ENCODE assay signal across 1 cellular context in genomic region chrX:68588653-68589371, GRCh38.
A peak's percentile ranks its signal among the peaks of the same experiment; 100 is the strongest.
TF ChIP-seq lines count a peak whose summit lies in the region.

No MANE protein-coding gene starts in this region.

TF ChIP-seq in K562, 482 proteins besides CTCF, POLR2A, EP300 and RAD21 (continued from another document and continues in another):
- TF ChIP-seq, protein P1, sequence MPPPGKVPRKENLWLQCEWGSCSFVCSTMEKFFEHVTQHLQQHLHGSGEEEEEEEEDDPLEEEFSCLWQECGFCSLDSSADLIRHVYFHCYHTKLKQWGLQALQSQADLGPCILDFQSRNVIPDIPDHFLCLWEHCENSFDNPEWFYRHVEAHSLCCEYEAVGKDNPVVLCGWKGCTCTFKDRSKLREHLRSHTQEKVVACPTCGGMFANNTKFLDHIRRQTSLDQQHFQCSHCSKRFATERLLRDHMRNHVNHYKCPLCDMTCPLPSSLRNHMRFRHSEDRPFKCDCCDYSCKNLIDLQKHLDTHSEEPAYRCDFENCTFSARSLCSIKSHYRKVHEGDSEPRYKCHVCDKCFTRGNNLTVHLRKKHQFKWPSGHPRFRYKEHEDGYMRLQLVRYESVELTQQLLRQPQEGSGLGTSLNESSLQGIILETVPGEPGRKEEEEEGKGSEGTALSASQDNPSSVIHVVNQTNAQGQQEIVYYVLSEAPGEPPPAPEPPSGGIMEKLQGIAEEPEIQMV (tag; conservative IDR thresholded peaks at IDR 0.05; ENCODE audit: low read depth), result no peak
- TF ChIP-seq CC2D1A (IDR thresholded peaks at IDR 0.05) (no peak), USF2 (CRISPR knock-in tag; IDR thresholded peaks at IDR 0.05) (no peak), PHF20 (IDR thresholded peaks at IDR 0.05; ENCODE audit: partially characterized antibody) (no peak), KAT8 (IDR thresholded peaks at IDR 0.05; ENCODE audit: low read depth) (no peak), NFE2 (IDR thresholded peaks at IDR 0.05; ENCODE audit: low read depth) (peak; percentile 90), EZH2 (IDR thresholded peaks at IDR 0.05; ENCODE audit: borderline replicate concordance, low read depth, low read length) (no peak), MLLT1 (IDR thresholded peaks at IDR 0.05) (no peak), FOXJ3 (CRISPR knock-in tag; IDR thresholded peaks at IDR 0.05) (no peak), ZNF140 (CRISPR knock-in tag; IDR thresholded peaks at IDR 0.05) (no peak), MTA3 (IDR thresholded peaks at IDR 0.05; ENCODE audit: borderline replicate concordance) (no peak), WHSC1 (IDR thresholded peaks at IDR 0.05; ENCODE audit: low read length) (no peak), ZNF121 (CRISPR knock-in tag; conservative IDR thresholded peaks at IDR 0.05) (no peak), FOXA1 (IDR thresholded peaks at IDR 0.05; ENCODE audit: borderline replicate concordance) (no peak), HMBOX1 (IDR thresholded peaks at IDR 0.05) (peak; percentile 96), ZNF592 (IDR thresholded peaks at IDR 0.05) (peak; percentile 79; the same call in 1 of the 2 replicates), NR2C2 (CRISPR knock-in tag; IDR thresholded peaks at IDR 0.05) (no peak), NR2C2 (tag; IDR thresholded peaks at IDR 0.05) (no peak), ZNF696 (CRISPR knock-in tag; conservative IDR thresholded peaks at IDR 0.05) (no peak), SIX5 (IDR thresholded peaks at IDR 0.05; ENCODE audit: borderline replicate concordance in 1 of 2, insufficient read depth in 1 of 2, low read depth in 1 of 2, low read length in 2 of 2) (no peak), NR1H2 (CRISPR knock-in tag; IDR thresholded peaks at IDR 0.05) (no peak), PTRF (tag; IDR thresholded peaks at IDR 0.05) (no peak), NFE2L1 (tag; IDR thresholded peaks at IDR 0.05; ENCODE audit: borderline replicate concordance, low read depth) (peak; percentile 61; the same call in 1 of the 2 replicates), IFI16 (CRISPR knock-in tag; IDR thresholded peaks at IDR 0.05) (no peak), HDAC2 (IDR thresholded peaks at IDR 0.05) (no peak), MAFG (tag; conservative IDR thresholded peaks at IDR 0.05) (peak; percentile 93), JUND (IDR thresholded peaks at IDR 0.05; ENCODE audit: borderline replicate concordance, low read depth, low read length) (peak; percentile 20; the same call in 1 of the 2 replicates), JUND (tag; IDR thresholded peaks at IDR 0.05; ENCODE audit: borderline replicate concordance, low read depth, low read length) (no peak), FOXP1 (CRISPR knock-in tag; IDR thresholded peaks at IDR 0.05) (no peak), KLF13 (tag; IDR thresholded peaks at IDR 0.05; ENCODE audit: borderline replicate concordance, low read depth) (no peak), KLF1 (tag; IDR thresholded peaks at IDR 0.05) (no peak), ATF7 (IDR thresholded peaks at IDR 0.05) (no peak), RERE (CRISPR knock-in tag; IDR thresholded peaks at IDR 0.05; ENCODE audit: borderline replicate concordance) (no peak), MAFK (IDR thresholded peaks at IDR 0.05; ENCODE audit: low read length) (peak; percentile 75), TSHZ1 (CRISPR knock-in tag; IDR thresholded peaks at IDR 0.05) (no peak), POLR2G (IDR thresholded peaks at IDR 0.05; ENCODE audit: low read depth, low read length) (no peak)
- TF ChIP-seq, protein P2, sequence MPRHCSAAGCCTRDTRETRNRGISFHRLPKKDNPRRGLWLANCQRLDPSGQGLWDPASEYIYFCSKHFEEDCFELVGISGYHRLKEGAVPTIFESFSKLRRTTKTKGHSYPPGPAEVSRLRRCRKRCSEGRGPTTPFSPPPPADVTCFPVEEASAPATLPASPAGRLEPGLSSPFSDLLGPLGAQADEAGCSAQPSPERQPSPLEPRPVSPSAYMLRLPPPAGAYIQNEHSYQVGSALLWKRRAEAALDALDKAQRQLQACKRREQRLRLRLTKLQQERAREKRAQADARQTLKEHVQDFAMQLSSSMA (CRISPR knock-in tag; IDR thresholded peaks at IDR 0.05), result no peak
- TF ChIP-seq, protein P3, sequence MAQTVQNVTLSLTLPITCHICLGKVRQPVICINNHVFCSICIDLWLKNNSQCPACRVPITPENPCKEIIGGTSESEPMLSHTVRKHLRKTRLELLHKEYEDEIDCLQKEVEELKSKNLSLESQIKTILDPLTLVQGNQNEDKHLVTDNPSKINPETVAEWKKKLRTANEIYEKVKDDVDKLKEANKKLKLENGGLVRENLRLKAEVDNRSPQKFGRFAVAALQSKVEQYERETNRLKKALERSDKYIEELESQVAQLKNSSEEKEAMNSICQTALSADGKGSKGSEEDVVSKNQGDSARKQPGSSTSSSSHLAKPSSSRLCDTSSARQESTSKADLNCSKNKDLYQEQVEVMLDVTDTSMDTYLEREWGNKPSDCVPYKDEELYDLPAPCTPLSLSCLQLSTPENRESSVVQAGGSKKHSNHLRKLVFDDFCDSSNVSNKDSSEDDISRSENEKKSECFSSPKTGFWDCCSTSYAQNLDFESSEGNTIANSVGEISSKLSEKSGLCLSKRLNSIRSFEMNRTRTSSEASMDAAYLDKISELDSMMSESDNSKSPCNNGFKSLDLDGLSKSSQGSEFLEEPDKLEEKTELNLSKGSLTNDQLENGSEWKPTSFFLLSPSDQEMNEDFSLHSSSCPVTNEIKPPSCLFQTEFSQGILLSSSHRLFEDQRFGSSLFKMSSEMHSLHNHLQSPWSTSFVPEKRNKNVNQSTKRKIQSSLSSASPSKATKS (CRISPR knock-in tag; IDR thresholded peaks at IDR 0.05), result no peak
- TF ChIP-seq, protein P4, sequence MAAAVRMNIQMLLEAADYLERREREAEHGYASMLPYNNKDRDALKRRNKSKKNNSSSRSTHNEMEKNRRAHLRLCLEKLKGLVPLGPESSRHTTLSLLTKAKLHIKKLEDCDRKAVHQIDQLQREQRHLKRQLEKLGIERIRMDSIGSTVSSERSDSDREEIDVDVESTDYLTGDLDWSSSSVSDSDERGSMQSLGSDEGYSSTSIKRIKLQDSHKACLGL (CRISPR knock-in tag; IDR thresholded peaks at IDR 0.05; ENCODE audit: borderline replicate concordance, poor library complexity, severe bottlenecking), result no peak
- TF ChIP-seq, protein P5, sequence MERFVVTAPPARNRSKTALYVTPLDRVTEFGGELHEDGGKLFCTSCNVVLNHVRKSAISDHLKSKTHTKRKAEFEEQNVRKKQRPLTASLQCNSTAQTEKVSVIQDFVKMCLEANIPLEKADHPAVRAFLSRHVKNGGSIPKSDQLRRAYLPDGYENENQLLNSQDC (CRISPR knock-in tag; IDR thresholded peaks at IDR 0.05), result no peak
